In the genomic region with DNA sequence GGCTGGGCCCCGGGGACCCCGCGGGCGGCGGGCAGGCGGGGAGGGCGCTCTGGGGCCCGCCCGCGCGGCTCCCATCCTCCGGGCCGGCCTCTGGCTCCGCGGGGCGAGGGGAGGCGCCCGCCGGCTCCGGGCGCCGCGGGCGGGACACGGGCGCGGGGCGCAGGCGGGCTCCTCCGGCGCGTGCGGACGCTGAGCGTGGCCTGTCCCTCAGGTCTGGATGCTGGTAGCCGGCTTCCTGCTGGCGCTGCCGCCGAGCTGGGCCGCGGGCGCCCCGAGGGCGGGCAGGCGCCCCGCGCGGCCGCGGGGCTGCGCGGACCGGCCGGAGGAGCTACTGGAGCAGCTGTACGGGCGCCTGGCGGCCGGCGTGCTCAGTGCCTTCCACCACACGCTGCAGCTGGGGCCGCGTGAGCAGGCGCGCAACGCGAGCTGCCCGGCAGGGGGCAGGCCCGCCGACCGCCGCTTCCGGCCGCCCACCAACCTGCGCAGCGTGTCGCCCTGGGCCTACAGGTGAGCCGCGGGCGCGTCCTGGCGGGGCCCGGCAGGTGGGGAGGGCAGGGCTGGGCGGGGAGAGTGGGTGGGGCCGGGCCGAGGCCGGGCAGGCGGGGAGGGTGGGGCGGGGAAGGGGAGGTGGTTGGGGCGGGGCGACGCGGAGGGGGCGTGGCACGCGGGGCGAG, we compare ENCODE assay signal across 8 cellular contexts. TPM values are rescaled to one million over a fixed set of nuclear protein-coding genes. Genes with fewer than 3 reads are reported as not detected.
DNase-seq lines count a peak whose midpoint lies in the region; ATAC-seq, FAIRE-seq and TF ChIP-seq lines count a peak whose summit lies in the region.

No MANE protein-coding gene starts in this region.

- no peaks in the 10 kb centered on the region for H3K9me2 ChIP-seq in PC-3 (replicated peaks; ENCODE audit: low read length)

- FAIRE-seq in D721Med (lab: Jason Lieb, UNC) = no peak

- no TSS peak for BruUV-seq in PC-3 (replicated peaks; lab: Mats Ljungman, UMichigan)

- H2AFZ ChIP-seq in PC-3 (ENCODE audit: low read length) = no peak overlapping the region
- no peak overlapping the region for H2AFZ ChIP-seq in neuron (ENCODE audit: low read depth, low read length)

- H3K79me2 ChIP-seq in PC-3 (ENCODE audit: low read length) = peaks cover 6% of the 10 kb centered on the region

- no peak overlapping the region for H3K9ac ChIP-seq in PC-3 (ENCODE audit: low read length)

- H3K9me3 ChIP-seq in PC-3 (ENCODE audit: low read length) (no peaks in the 10 kb centered on the region), neuron (ENCODE audit: low read length) (no peaks in the 10 kb centered on the region)

- CTCF ChIA-PET in PC-3 (lab: Charles Lee) = interaction anchor here (0.5 to 1.0 kb wide), 4 partner anchors 49 to 524 kb away, joined by 3 to 4 read pairs (median 4); no protein-coding TSS in a partner anchor

- H3K27ac ChIP-seq in PC-3 (ENCODE audit: low read length) (no peak overlapping the region), substantia nigra (ENCODE audit: low read depth, low read length, poor library complexity, severe bottlenecking) (no peak overlapping the region)

- POLR2A ChIA-PET in PC-3 (lab: Charles Lee; ENCODE audit: unreplicated experiment) = no interaction called here

- H3K36me3 ChIP-seq in PC-3 (ENCODE audit: low read depth, low read length) = no peaks in the 10 kb centered on the region
- no peaks in the 10 kb centered on the region for H3K36me3 ChIP-seq in neuron (ENCODE audit: insufficient read depth, low read length)

- intact Hi-C loops in PC-3 (cut with micrococcal nuclease) = loop anchor here (2.0 to 5.0 kb wide), 3 partner anchors 87 to 209 kb away; a partner anchor contains a TSS

- TF ChIP-seq CTCF in D721Med (IDR thresholded peaks at IDR 0.05; ENCODE audit: insufficient read depth, missing control alignments) (peak; percentile 42), PC-3 (conservative IDR thresholded peaks at IDR 0.05; ENCODE audit: low read depth, low read length) (peak; percentile 26; the same call in 1 of the 2 replicates), fibroblast of pulmonary artery (IDR thresholded peaks at IDR 0.05; ENCODE audit: low read length, missing control alignments) (peak; percentile 25)

- no peaks in the 10 kb centered on the region for H3K27me3 ChIP-seq in PC-3 (ENCODE audit: low read length)
- no peaks in the 10 kb centered on the region for H3K27me3 ChIP-seq in neuron (ENCODE audit: insufficient read depth, low read length)

- H3K4me3 ChIP-seq in PC-3 (ENCODE audit: low read length) (peak overlapping the region; percentile 40; the same call in 1 of the 2 replicates), fibroblast of pulmonary artery (replicated peaks; ENCODE audit: low read depth, low read length) (peak overlapping the region; percentile 64), neuron (ENCODE audit: low read length) (peak overlapping the region; percentile 68)

- H3K4me1 ChIP-seq in PC-3 (ENCODE audit: insufficient read depth, low read length) (peaks cover 25% of the 10 kb centered on the region), neuron (ENCODE audit: insufficient read depth, low read length) (peaks cover 9% of the 10 kb centered on the region)

- H3F3A ChIP-seq in PC-3 (ENCODE audit: low read length, unreplicated experiment) = no peaks in the 10 kb centered on the region

- peak; percentile 70 for DNase-seq in D721Med (ENCODE audit: insufficient read length, low spot score)
- DNase-seq in PC-3 = peak; percentile 94
- DNase-seq in activated T-cell treated with anti-CD3 and anti-CD28 coated beads, Interleukin-2, amount 50 U/mL, for 48 hours = peak; percentile 79 to 86
- peak; percentile 81 for DNase-seq in fibroblast of pulmonary artery (ENCODE audit: low read depth)
- DNase-seq in substantia nigra (lab: John Stamatoyannopoulos, UW) = peak in 45 of 49 donors; percentile 13 to 85 (median 51)

- ATAC-seq in GM19452 (IDR thresholded peaks at IDR 0.05; ENCODE audit: unreplicated experiment) (peak; percentile 92), HG03521 (IDR thresholded peaks at IDR 0.05; ENCODE audit: unreplicated experiment) (peak; percentile 88), PC-3 (peak; percentile 84)

- H4K20me1 ChIP-seq in PC-3 (ENCODE audit: low read length) = no peaks in the 10 kb centered on the region

- H3K4me2 ChIP-seq in PC-3 (ENCODE audit: low read length) = no peak overlapping the region

RNA-seq across cellular contexts. Expression of a gene that starts 0.4 kb away (rescaled TPM):
- total RNA-seq in PC-3 (2014; rRNA removed) = 1.1 and 1.8 TPM in 2 replicates
